8 cellular contexts compared by ENCODE assay signal in genomic region chr15:34375541-34375940, GRCh38. TPM values are rescaled to one million over a fixed set of nuclear protein-coding genes. Genes with fewer than 3 reads are reported as not detected.
"Had no signal": no experiment of that assay in that cellular context is flagged by ENCODE, and none has a peak within 500 bp of the region (broad histone marks: within the 10 kb centered on the region; RNA-seq: fewer than 3 reads in every experiment).

No MANE protein-coding gene starts in this region.

RNA-seq across cellular contexts. Expression of gene NUTM1, which starts 32.4 kb away (rescaled TPM):
- total RNA-seq: OCI-LY7, PC-9, Peyer's patch, Right ventricle myocardium inferior, Right ventricle myocardium superior, SJSA1, SK-MEL-5 had no signal
- polyA plus RNA-seq: SK-N-SH had no signal
